ENCODE assay signal across 8 cellular contexts in the genomic region with DNA sequence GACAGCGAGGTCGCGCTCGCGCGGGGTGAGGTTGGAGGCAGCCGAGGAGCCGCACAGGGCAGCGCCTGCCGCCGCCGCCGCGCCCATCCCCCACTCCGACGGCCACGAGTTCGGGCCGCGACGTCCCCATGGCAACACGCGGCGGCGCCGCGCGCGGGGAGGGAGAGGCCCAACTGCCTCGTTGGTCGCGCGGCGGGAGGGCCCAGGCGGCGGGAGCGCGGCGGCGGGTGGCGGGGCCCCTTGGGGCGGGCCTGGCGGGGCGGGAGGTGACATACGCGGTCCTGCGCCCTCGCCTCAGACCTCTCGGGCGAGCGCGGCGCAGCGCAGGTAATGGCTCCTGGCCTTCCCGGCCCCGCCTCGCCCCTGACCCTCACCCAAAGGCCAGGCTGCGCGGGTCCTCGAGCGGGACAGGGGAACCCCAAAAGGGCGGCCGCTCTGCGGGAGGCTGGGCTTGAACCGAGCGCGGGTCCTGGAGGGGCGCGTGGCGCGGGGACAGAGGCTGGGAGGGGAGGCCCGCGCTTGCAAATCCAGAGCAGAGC. TPM values are rescaled to one million over a fixed set of nuclear protein-coding genes. Genes with fewer than 3 reads are reported as not detected.
DNase-seq lines count a peak whose midpoint lies in the region; ATAC-seq and TF ChIP-seq lines count a peak whose summit lies in the region.

A gene with protein sequence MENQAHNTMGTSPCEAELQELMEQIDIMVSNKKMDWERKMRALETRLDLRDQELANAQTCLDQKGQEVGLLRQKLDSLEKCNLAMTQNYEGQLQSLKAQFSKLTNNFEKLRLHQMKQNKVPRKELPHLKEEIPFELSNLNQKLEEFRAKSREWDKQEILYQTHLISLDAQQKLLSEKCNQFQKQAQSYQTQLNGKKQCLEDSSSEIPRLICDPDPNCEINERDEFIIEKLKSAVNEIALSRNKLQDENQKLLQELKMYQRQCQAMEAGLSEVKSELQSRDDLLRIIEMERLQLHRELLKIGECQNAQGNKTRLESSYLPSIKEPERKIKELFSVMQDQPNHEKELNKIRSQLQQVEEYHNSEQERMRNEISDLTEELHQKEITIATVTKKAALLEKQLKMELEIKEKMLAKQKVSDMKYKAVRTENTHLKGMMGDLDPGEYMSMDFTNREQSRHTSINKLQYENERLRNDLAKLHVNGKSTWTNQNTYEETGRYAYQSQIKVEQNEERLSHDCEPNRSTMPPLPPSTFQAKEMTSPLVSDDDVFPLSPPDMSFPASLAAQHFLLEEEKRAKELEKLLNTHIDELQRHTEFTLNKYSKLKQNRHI (plus strand): TSS at position 297 of the 539 bp plus-strand sequence. CDS start 1,518 bp downstream, outside the sequence.

- TF ChIP-seq CTCF in esophagus muscularis mucosa (IDR thresholded peaks at IDR 0.05) (no peak), neural cell (IDR thresholded peaks at IDR 0.05; ENCODE audit: poor library complexity, severe bottlenecking) (no peak)

- no peak within 1 kb of the TSS for H3K4me2 ChIP-seq in neural cell (ENCODE audit: low read length)

- H2AFZ ChIP-seq in neural cell (ENCODE audit: low read depth, low read length), result no peak within 1 kb of the TSS

- intact Hi-C loops in esophagus muscularis mucosa (cut with DNase I), result no loop called here

- H3K4me3 ChIP-seq in H7 (ENCODE audit: insufficient read depth, low read depth, low read length), result peak within 1 kb of the TSS; percentile 55
- peak within 1 kb of the TSS; percentile 46 to 53 (median 50) for H3K4me3 ChIP-seq in esophagus muscularis mucosa
- peak within 1 kb of the TSS; percentile 50 for H3K4me3 ChIP-seq in neural cell (ENCODE audit: low read length)

- 19% methylated on average over 7 of the region's 73 CpGs for WGBS in esophagus muscularis mucosa

- H3K4me1 ChIP-seq in esophagus muscularis mucosa, result peaks cover 0 to 14% (median 10%) of the 10 kb centered on the region in 4 donors

- ATAC-seq in HG03439 (IDR thresholded peaks at IDR 0.05; ENCODE audit: unreplicated experiment), result no peak

- H3K9me3 ChIP-seq in esophagus muscularis mucosa (no peaks in the 10 kb centered on the region), neural cell (ENCODE audit: low read length) (no peaks in the 10 kb centered on the region)

- no peak within 1 kb of the TSS for H3K9ac ChIP-seq in neural cell (ENCODE audit: low read length)

- H3K27ac ChIP-seq in esophagus muscularis mucosa (replicated peaks in 1 of 4), result no peak within 1 kb of the TSS
- no peak within 1 kb of the TSS for H3K27ac ChIP-seq in neural cell (ENCODE audit: low read length)

- peak; percentile 58 for DNase-seq in AG20443 (ENCODE audit: low spot score)
- peak; percentile 78 for DNase-seq in H7
- DNase-seq in SW480 (ENCODE audit: low spot score), result peak; percentile 15
- no peak for DNase-seq in esophagus muscularis mucosa (ENCODE audit: extremely low spot score)
- DNase-seq in SIG-M5 (lab: John Stamatoyannopoulos, UW), result no peak
- no peak for DNase-seq in cortex of kidney (lab: John Stamatoyannopoulos, UW)

- H3F3A ChIP-seq in neural cell (ENCODE audit: insufficient read depth, low read length, poor library complexity, severe bottlenecking), result no peaks in the 10 kb centered on the region

- TF ChIP-seq EP300 in esophagus muscularis mucosa (IDR thresholded peaks at IDR 0.05), result no peak
- TF ChIP-seq EP300 in neural cell (conservative IDR thresholded peaks at IDR 0.05; ENCODE audit: poor library complexity, severe bottlenecking), result peak; percentile 17

- H3K27me3 ChIP-seq in H7 (ENCODE audit: control insufficient read depth, insufficient read depth, low read length) (peaks cover 17% of the 10 kb centered on the region), esophagus muscularis mucosa (peaks cover 0 to 22% (median 4%) of the 10 kb centered on the region in 4 donors), neural cell (ENCODE audit: insufficient read depth, low read depth, low read length) (peaks cover 3% of the 10 kb centered on the region)

- H3K9me2 ChIP-seq in neural cell (ENCODE audit: insufficient read depth, low read length), result no peaks in the 10 kb centered on the region

- TF ChIP-seq POLR2A in esophagus muscularis mucosa (IDR thresholded peaks at IDR 0.05; ENCODE audit: low read depth), result no peak

- no peaks in the 10 kb centered on the region for H3K79me2 ChIP-seq in neural cell (replicated peaks; ENCODE audit: insufficient read depth, low read length)

- H4K20me1 ChIP-seq in neural cell (ENCODE audit: insufficient read depth), result no peaks in the 10 kb centered on the region

- TF ChIP-seq RAD21 in neural cell (conservative IDR thresholded peaks at IDR 0.05), result no peak

- H3K36me3 ChIP-seq in H7 (replicated peaks; ENCODE audit: control insufficient read depth, insufficient read depth, low read length) (no peaks in the 10 kb centered on the region), esophagus muscularis mucosa (no peaks in the 10 kb centered on the region), neural cell (ENCODE audit: insufficient read depth, low read length) (no peaks in the 10 kb centered on the region)

TF ChIP-seq in neural cell, 6 proteins besides CTCF, POLR2A, EP300 and RAD21:
- TF ChIP-seq, protein P1, sequence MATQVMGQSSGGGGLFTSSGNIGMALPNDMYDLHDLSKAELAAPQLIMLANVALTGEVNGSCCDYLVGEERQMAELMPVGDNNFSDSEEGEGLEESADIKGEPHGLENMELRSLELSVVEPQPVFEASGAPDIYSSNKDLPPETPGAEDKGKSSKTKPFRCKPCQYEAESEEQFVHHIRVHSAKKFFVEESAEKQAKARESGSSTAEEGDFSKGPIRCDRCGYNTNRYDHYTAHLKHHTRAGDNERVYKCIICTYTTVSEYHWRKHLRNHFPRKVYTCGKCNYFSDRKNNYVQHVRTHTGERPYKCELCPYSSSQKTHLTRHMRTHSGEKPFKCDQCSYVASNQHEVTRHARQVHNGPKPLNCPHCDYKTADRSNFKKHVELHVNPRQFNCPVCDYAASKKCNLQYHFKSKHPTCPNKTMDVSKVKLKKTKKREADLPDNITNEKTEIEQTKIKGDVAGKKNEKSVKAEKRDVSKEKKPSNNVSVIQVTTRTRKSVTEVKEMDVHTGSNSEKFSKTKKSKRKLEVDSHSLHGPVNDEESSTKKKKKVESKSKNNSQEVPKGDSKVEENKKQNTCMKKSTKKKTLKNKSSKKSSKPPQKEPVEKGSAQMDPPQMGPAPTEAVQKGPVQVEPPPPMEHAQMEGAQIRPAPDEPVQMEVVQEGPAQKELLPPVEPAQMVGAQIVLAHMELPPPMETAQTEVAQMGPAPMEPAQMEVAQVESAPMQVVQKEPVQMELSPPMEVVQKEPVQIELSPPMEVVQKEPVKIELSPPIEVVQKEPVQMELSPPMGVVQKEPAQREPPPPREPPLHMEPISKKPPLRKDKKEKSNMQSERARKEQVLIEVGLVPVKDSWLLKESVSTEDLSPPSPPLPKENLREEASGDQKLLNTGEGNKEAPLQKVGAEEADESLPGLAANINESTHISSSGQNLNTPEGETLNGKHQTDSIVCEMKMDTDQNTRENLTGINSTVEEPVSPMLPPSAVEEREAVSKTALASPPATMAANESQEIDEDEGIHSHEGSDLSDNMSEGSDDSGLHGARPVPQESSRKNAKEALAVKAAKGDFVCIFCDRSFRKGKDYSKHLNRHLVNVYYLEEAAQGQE (IDR thresholded peaks at IDR 0.05; ENCODE audit: borderline replicate concordance), result no peak
- no peak for TF ChIP-seq EZH2 (IDR thresholded peaks at IDR 0.05; ENCODE audit: borderline replicate concordance, insufficient read depth, low read length, poor library complexity, severe bottlenecking)
- TF ChIP-seq MXI1 (conservative IDR thresholded peaks at IDR 0.05; ENCODE audit: poor library complexity, severe bottlenecking), result no peak
- TF ChIP-seq TAF1 (IDR thresholded peaks at IDR 0.05; ENCODE audit: low read depth), result no peak
- no peak for TF ChIP-seq SMC3 (conservative IDR thresholded peaks at IDR 0.05; ENCODE audit: poor library complexity)
- TF ChIP-seq POLR2AphosphoS5 (IDR thresholded peaks at IDR 0.05), result no peak

RNA-seq across cellular contexts. Expression of the gene that starts here (rescaled TPM):
- total RNA-seq in H7 (2014; rRNA removed; shearing (Covaris generic)), result not detected in 2 replicates
- total RNA-seq in esophagus muscularis mucosa, result not detected
- 0.46 TPM in 1 of 2 replicates, not detected in the other for polyA plus RNA-seq in neural cell
- 0.46 TPM in 1 of 2 replicates, not detected in the other for polyA minus RNA-seq in neural cell

Comparison
In these comparisons a context has a peak if more than half of its experiments do, and no peak if none do; other contexts are left out.
1. Peak in DNase-seq and H3K4me3 ChIP-seq in H7; RNA of the gene not detected or under 1 TPM.
2. DNase-seq: peak in AG20443 (single experiment) and SW480 (single experiment); none in esophagus muscularis mucosa (single experiment), SIG-M5 (single experiment) and cortex of kidney (single experiment).
3. Peak in every context shown above with its lines, with median percentiles within 50 percentile points of each other: H3K4me3 ChIP-seq.